1 cellular context compared by ENCODE assay signal in the genomic region with DNA sequence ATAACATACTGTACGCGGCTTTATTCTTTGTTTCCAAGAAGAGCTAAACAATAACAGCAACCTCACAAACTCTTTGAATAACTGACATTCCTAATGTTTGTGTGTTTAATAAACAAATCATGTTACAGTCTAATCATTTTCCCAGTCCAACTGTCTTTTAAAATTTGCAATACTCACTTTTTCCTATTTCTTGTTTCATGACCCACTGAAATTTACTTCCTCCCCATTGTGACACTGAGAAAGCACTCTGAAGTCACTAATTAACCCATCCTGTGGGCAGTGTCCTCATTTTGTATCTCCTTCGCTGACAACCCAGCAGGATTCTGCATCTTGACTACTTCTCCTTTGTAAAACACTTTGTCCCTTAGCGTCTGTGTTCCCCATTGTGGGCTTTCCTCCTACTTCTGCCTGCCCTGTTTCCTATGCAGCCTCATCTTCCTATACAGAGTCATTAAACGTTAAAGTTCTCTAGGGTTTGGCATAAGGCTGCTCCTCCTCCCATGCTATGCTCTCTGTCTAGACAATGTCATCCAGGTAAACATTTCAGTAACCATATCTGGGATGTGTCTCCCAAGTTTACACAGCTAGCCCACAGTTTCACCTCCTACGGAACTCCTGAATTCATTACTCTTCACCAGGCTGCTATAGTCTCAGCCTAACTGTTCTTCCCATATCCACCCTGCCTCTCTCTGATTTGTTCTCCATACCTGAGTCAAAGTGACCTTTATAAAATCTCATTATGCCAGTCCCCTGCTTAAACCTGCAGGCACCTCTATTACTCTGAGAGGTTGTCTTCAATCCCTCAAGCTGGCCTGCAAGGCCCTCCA.
TF ChIP-seq lines count a peak whose summit lies in the region.

No MANE protein-coding gene starts in this region.

TF ChIP-seq in SK-N-SH, 30 proteins besides CTCF, POLR2A, EP300 and RAD21 (continued from another document):
- TF ChIP-seq SIN3A (IDR thresholded peaks at IDR 0.05; ENCODE audit: borderline replicate concordance, low read depth, low read length) (no peak), PBX3 (IDR thresholded peaks at IDR 0.05) (no peak), NRF1 (IDR thresholded peaks at IDR 0.05; ENCODE audit: low read depth, low read length) (no peak), ZBTB33 (IDR thresholded peaks at IDR 0.05; ENCODE audit: borderline replicate concordance, low read depth) (no peak), USF2 (IDR thresholded peaks at IDR 0.05; ENCODE audit: borderline replicate concordance, low read depth, low read length) (no peak), CHD2 (IDR thresholded peaks at IDR 0.05; ENCODE audit: low read length, partially characterized antibody) (no peak), EZH2phosphoT487 (IDR thresholded peaks at IDR 0.05; ENCODE audit: borderline replicate concordance, low read depth) (no peak), IRF3 (IDR thresholded peaks at IDR 0.05; ENCODE audit: low read depth, low read length) (no peak), GATA2 (CRISPR knock-in tag; IDR thresholded peaks at IDR 0.05) (no peak)
- TF ChIP-seq, protein P1, sequence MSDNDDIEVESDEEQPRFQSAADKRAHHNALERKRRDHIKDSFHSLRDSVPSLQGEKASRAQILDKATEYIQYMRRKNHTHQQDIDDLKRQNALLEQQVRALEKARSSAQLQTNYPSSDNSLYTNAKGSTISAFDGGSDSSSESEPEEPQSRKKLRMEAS (IDR thresholded peaks at IDR 0.05; ENCODE audit: low read depth), result no peak
- TF ChIP-seq, protein P2, sequence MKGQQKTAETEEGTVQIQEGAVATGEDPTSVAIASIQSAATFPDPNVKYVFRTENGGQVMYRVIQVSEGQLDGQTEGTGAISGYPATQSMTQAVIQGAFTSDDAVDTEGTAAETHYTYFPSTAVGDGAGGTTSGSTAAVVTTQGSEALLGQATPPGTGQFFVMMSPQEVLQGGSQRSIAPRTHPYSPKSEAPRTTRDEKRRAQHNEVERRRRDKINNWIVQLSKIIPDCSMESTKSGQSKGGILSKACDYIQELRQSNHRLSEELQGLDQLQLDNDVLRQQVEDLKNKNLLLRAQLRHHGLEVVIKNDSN (IDR thresholded peaks at IDR 0.05; ENCODE audit: borderline replicate concordance, low read depth), result no peak
TF ChIP-seq in SK-N-SH: peak in this region for 0.
